ENCODE assay signal across 8 cellular contexts in the genomic region with DNA sequence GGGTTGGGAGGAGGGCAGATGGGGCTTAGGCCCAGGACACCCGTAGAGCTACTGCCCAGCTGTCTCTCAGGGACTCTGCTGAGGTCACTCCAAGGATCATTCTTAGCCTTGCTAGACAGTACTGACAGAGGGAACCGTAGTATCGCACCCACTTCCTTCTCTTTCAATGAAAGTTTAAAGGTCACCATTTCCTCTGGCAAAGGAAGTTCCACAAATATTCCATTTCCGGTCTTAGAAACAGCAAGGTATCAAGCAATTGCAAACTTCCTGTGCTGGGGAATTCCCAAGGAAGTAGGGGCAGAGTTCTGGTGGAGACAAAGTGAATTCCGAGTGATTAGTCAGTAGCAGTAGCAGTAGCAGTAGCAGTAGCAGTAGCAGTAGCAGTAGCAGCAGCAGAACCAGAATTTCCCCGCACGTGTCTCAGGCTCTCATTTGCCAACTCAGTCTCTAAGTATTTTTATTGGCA. TPM values are rescaled to one million over a fixed set of nuclear protein-coding genes. Genes with fewer than 3 reads are reported as not detected.
DNase-seq lines count a peak whose midpoint lies in the region; ATAC-seq and TF ChIP-seq lines count a peak whose summit lies in the region.

No MANE protein-coding gene starts in this region.

- H3K36me3 ChIP-seq in IMR-90 (ENCODE audit: control insufficient read depth, insufficient read depth, low read length) (no peaks in the 10 kb centered on the region), Karpas-422 (ENCODE audit: insufficient read depth, low read length) (no peaks in the 10 kb centered on the region)

- no peak overlapping the region for H3K9ac ChIP-seq in IMR-90 (ENCODE audit: low read depth, low read length)
- H3K9ac ChIP-seq in Karpas-422 (ENCODE audit: low read length), result no peak overlapping the region

- H2BK5ac ChIP-seq in IMR-90 (ENCODE audit: low read depth, low read length, poor library complexity, severe bottlenecking), result peak overlapping the region; percentile 91

- intact Hi-C loops in IMR-90 (cut with micrococcal nuclease), result no loop called here
- intact Hi-C loops in posterior cingulate gyrus (cut with DNase I), result no loop called here

- H3K23ac ChIP-seq in IMR-90 (ENCODE audit: low read depth, low read length), result peak overlapping the region; percentile 69

- peak; percentile 63 for ATAC-seq in IMR-90 (ENCODE audit: low read depth)
- peak; percentile 33 to 75 for ATAC-seq in natural killer cell treated with Interleukin-12 subunit alpha and Interleukin-12 subunit beta and Interleukin-15 and Interleukin-18, amount 100 ng/mL, for 72 hours
- ATAC-seq in GM19455 (IDR thresholded peaks at IDR 0.05; ENCODE audit: unreplicated experiment), result no peak
- no peak for ATAC-seq in HG02840 (IDR thresholded peaks at IDR 0.05; ENCODE audit: low FRiP score, unreplicated experiment)

- no peaks in the 10 kb centered on the region for H3K27me3 Mint-ChIP-seq in natural killer cell treated with Interleukin-12 subunit alpha and Interleukin-12 subunit beta and Interleukin-15 and Interleukin-18, amount 100 ng/mL, for 72 hours

- H3K27me3 ChIP-seq in IMR-90 (ENCODE audit: control insufficient read depth, insufficient read depth, low read length) (no peaks in the 10 kb centered on the region), Karpas-422 (ENCODE audit: low read length) (no peaks in the 10 kb centered on the region)

- peaks cover 4 to 9% of the 10 kb centered on the region in 2 experiments; a peak in 2 of 4 replicates for H3K79me1 ChIP-seq in IMR-90 (ENCODE audit: low read depth in 1 of 2, low read length in 2 of 2)

- H3K4me3 Mint-ChIP-seq in natural killer cell treated with Interleukin-12 subunit alpha and Interleukin-12 subunit beta and Interleukin-15 and Interleukin-18, amount 100 ng/mL, for 72 hours, result no peak overlapping the region

- TF ChIP-seq CTCF in IMR-90 (conservative IDR thresholded peaks at IDR 0.05; ENCODE audit: low read depth, low read length), result no peak
- TF ChIP-seq CTCF in cardiac fibroblast (IDR thresholded peaks at IDR 0.05; ENCODE audit: low read depth, low read length), result no peak

- no peaks in the 10 kb centered on the region for H3K9me2 ChIP-seq in Karpas-422 (replicated peaks; ENCODE audit: insufficient read depth, low read length)

- H3K4ac ChIP-seq in IMR-90 (ENCODE audit: low read depth, low read length), result peak overlapping the region; percentile 95

- H3K79me2 ChIP-seq in Karpas-422 (ENCODE audit: low read length), result no peaks in the 10 kb centered on the region

- peak; percentile 48; the same call in 1 of the 2 replicates for TF ChIP-seq POLR2A in IMR-90 (IDR thresholded peaks at IDR 0.05; ENCODE audit: low read depth, low read length)

- peak; percentile 95 for DNase-seq in EL
- peak; percentile 96 for DNase-seq in IMR-90
- peak; percentile 90 to 98 for DNase-seq in cardiac fibroblast (ENCODE audit: low read depth in 2 of 2)
- no peak for DNase-seq in natural killer cell treated with Interleukin-12 subunit alpha and Interleukin-12 subunit beta and Interleukin-15 and Interleukin-18, amount 100 ng/mL, for 72 hours (ENCODE audit: low spot score)
- DNase-seq in posterior cingulate gyrus, result no peak
- no peak for DNase-seq in Karpas-422

- H2AFZ ChIP-seq in IMR-90 (replicated peaks; ENCODE audit: low read length, poor library complexity) (peak overlapping the region; percentile 78), Karpas-422 (ENCODE audit: low read length) (no peak overlapping the region)

- H3K4me2 ChIP-seq in IMR-90 (ENCODE audit: low read depth, low read length) (no peak overlapping the region), Karpas-422 (ENCODE audit: low read depth, low read length, poor library complexity, severe bottlenecking) (no peak overlapping the region)

- H3K9me1 ChIP-seq in IMR-90 (ENCODE audit: insufficient read depth, low read length), result peaks cover 15% of the 10 kb centered on the region

- H3K27ac ChIP-seq in IMR-90 (ENCODE audit: insufficient read depth, low read length), result peak overlapping the region; percentile 69
- no peak overlapping the region for H3K27ac ChIP-seq in Karpas-422 (ENCODE audit: low read length)

- dilution Hi-C loops in IMR-90 (cut with HindIII; ENCODE audit: low sequenced_read_pairs, unreplicated experiment), result no loop called here

- peak overlapping the region; percentile 96 for H2BK20ac ChIP-seq in IMR-90 (ENCODE audit: low read depth, low read length)

- peak overlapping the region; percentile 88 for H3K14ac ChIP-seq in IMR-90 (replicated peaks; ENCODE audit: low read depth, low read length)

- H3K27ac Mint-ChIP-seq in natural killer cell treated with Interleukin-12 subunit alpha and Interleukin-12 subunit beta and Interleukin-15 and Interleukin-18, amount 100 ng/mL, for 72 hours, result peak overlapping the region; percentile 6 to 85

- H3K18ac ChIP-seq in IMR-90 (ENCODE audit: low read depth, low read length), result peak overlapping the region; percentile 92

- no peak for TF ChIP-seq RAD21 in IMR-90 (IDR thresholded peaks at IDR 0.05; ENCODE audit: low read length)

- peak overlapping the region; percentile 90 to 97 for H4K8ac ChIP-seq in IMR-90 (ENCODE audit: low read depth in 2 of 2, low read length in 2 of 2)

- H4K5ac ChIP-seq in IMR-90 (ENCODE audit: low read depth, low read length), result peak overlapping the region; percentile 99

- H3K4me1 Mint-ChIP-seq in natural killer cell treated with Interleukin-12 subunit alpha and Interleukin-12 subunit beta and Interleukin-15 and Interleukin-18, amount 100 ng/mL, for 72 hours (ENCODE audit: low read depth in 2 of 2), result peaks cover 17 to 38% of the 10 kb centered on the region in 2 donors

- peaks cover 3% of the 10 kb centered on the region for H3K9me3 Mint-ChIP-seq in natural killer cell treated with Interleukin-12 subunit alpha and Interleukin-12 subunit beta and Interleukin-15 and Interleukin-18, amount 100 ng/mL, for 72 hours

- H3K4me1 ChIP-seq in IMR-90 (ENCODE audit: control insufficient read depth, insufficient read depth, low read length) (peaks cover 18% of the 10 kb centered on the region), Karpas-422 (ENCODE audit: low read length) (no peaks in the 10 kb centered on the region)

- H4K20me1 ChIP-seq in IMR-90 (ENCODE audit: insufficient read depth, low read length), result no peaks in the 10 kb centered on the region
- H4K20me1 ChIP-seq in Karpas-422 (ENCODE audit: insufficient read depth, low read depth, low read length), result no peaks in the 10 kb centered on the region

- POLR2A ChIA-PET in IMR-90 (lab: Charles Lee; ENCODE audit: unreplicated experiment), result no interaction called here

- peak overlapping the region; percentile 95 for H4K91ac ChIP-seq in IMR-90 (ENCODE audit: insufficient read depth, low read depth, low read length)

- H2AK9ac ChIP-seq in IMR-90 (replicated peaks; ENCODE audit: low read depth, low read length, poor library complexity), result peak overlapping the region; percentile 81

- BruUV-seq in IMR-90 (replicated peaks; lab: Mats Ljungman, UMichigan), result no TSS peak

- in situ Hi-C loops in IMR-90 (cut with MboI; ENCODE audit: low sequenced_read_pairs), result no loop called here

- H3K9me3 ChIP-seq in IMR-90 (ENCODE audit: control insufficient read depth, insufficient read depth, low read length) (no peaks in the 10 kb centered on the region), Karpas-422 (ENCODE audit: low read length) (no peaks in the 10 kb centered on the region)

- H3K36me3 Mint-ChIP-seq in natural killer cell treated with Interleukin-12 subunit alpha and Interleukin-12 subunit beta and Interleukin-15 and Interleukin-18, amount 100 ng/mL, for 72 hours, result peaks cover 9% of the 10 kb centered on the region

- 56% methylated on average over 2 of the region's 7 CpGs; no CpG with 5 or more reads in 1 of the 2 experiments for WGBS in IMR-90 (ENCODE audit: extremely low coverage in 2 of 2, insufficient read length in 1 of 2), 2 experiments

- H3K4me3 ChIP-seq in IMR-90 (ENCODE audit: insufficient read depth, low read depth, low read length) (no peak overlapping the region), cardiac fibroblast (replicated peaks in 1 of 2; ENCODE audit: low read depth in 2 of 2, low read length in 2 of 2) (no peak overlapping the region), Karpas-422 (ENCODE audit: low read length) (no peak overlapping the region)

- H2BK15ac ChIP-seq in IMR-90 (ENCODE audit: low read depth, low read length), result peak overlapping the region; percentile 84

- peak overlapping the region; percentile 68 for H3K56ac ChIP-seq in IMR-90 (ENCODE audit: extremely low read depth, insufficient read depth, low read length)

- CTCF ChIA-PET in IMR-90 (lab: Yijun Ruan, JAX), result interaction anchor here (0.5 to 1.5 kb wide), 3 partner anchors 10 to 130 kb away, joined by 4 to 6 read pairs (median 5); no protein-coding TSS in a partner anchor

- peak overlapping the region; percentile 92 for H2BK120ac ChIP-seq in IMR-90 (ENCODE audit: low read depth, low read length)

- H2AK5ac ChIP-seq in IMR-90 (ENCODE audit: low read depth, low read length), result peak overlapping the region; percentile 92

TF ChIP-seq in IMR-90, 13 proteins besides CTCF, POLR2A, EP300 and RAD21 (continues in another document):
- no peak for TF ChIP-seq RCOR1 (IDR thresholded peaks at IDR 0.05; ENCODE audit: insufficient replicate concordance, low read length)
- no peak for TF ChIP-seq MXI1 (IDR thresholded peaks at IDR 0.05; ENCODE audit: borderline replicate concordance, low read depth, low read length)

RNA-seq across cellular contexts. Expression of a gene that starts 24.7 kb away (rescaled TPM):
- total RNA-seq in IMR-90 (2012; rRNA removed), result 3.0 and 3.6 TPM in 2 replicates
- 3.2 and 4.4 TPM in 2 replicates for polyA plus RNA-seq in IMR-90 (2012; rRNA removed)
- 5.7 and 5.9 TPM in 2 replicates for polyA plus RNA-seq in IMR-90 (2012; cell fraction: cytosol; rRNA removed)
- polyA plus RNA-seq in IMR-90 (2012; cell fraction: nucleus; rRNA removed; ENCODE audit: low replicate concordance), result 5.4 and 17.9 TPM in 2 replicates
- total RNA-seq in natural killer cell treated with Interleukin-12 subunit alpha and Interleukin-12 subunit beta and Interleukin-15 and Interleukin-18, amount 100 ng/mL, for 72 hours, result 10 to 100 TPM in 1 of 2 donors, 1 to 10 TPM in 1; 1.8 to 12.0 TPM
- not detected in 2 replicates for total RNA-seq in Karpas-422 (2014; rRNA removed; shearing (Covaris generic); ENCODE audit: low replicate concordance)

RNA-seq across cellular contexts. Expression of a gene that starts 27.6 kb away (rescaled TPM):
- 0.83 and 1.1 TPM in 2 replicates for total RNA-seq in IMR-90 (2012; rRNA removed)
- 0.39 and 0.48 TPM in 2 replicates for polyA plus RNA-seq in IMR-90 (2012; rRNA removed)
- 0.05 and 0.30 TPM in 2 replicates for polyA plus RNA-seq in IMR-90 (2012; cell fraction: cytosol; rRNA removed)
- polyA plus RNA-seq in IMR-90 (2012; cell fraction: nucleus; rRNA removed; ENCODE audit: low replicate concordance), result 0.08 and 1.6 TPM in 2 replicates
- total RNA-seq in natural killer cell treated with Interleukin-12 subunit alpha and Interleukin-12 subunit beta and Interleukin-15 and Interleukin-18, amount 100 ng/mL, for 72 hours, result 10 to 100 TPM in 1 of 2 donors, under 1 TPM in 1; 0.25 to 12.3 TPM
- 0.15 TPM in 1 of 2 replicates, not detected in the other for total RNA-seq in Karpas-422 (2014; rRNA removed; shearing (Covaris generic); ENCODE audit: low replicate concordance)

RNA-seq across cellular contexts. Expression of a gene that starts 47.5 kb away (rescaled TPM):
- total RNA-seq in IMR-90 (2012; rRNA removed), result 9.9 and 13.3 TPM in 2 replicates
- polyA plus RNA-seq in IMR-90 (2012; rRNA removed), result 6.3 and 6.4 TPM in 2 replicates
- polyA plus RNA-seq in IMR-90 (2012; cell fraction: cytosol; rRNA removed), result 0.43 and 0.55 TPM in 2 replicates
- 0.50 and 2.0 TPM in 2 replicates for polyA plus RNA-seq in IMR-90 (2012; cell fraction: nucleus; rRNA removed; ENCODE audit: low replicate concordance)
- 10 to 100 TPM; 26.8 to 45.7 TPM for total RNA-seq in natural killer cell treated with Interleukin-12 subunit alpha and Interleukin-12 subunit beta and Interleukin-15 and Interleukin-18, amount 100 ng/mL, for 72 hours
- 8.9 and 17.0 TPM in 2 replicates for total RNA-seq in Karpas-422 (2014; rRNA removed; shearing (Covaris generic); ENCODE audit: low replicate concordance)

Comparison
In these comparisons a context has a peak if more than half of its experiments do, and no peak if none do; other contexts are left out.
1. DNase-seq: peak in EL (single experiment), IMR-90 (single experiment) and cardiac fibroblast (2 of 2); none in natural killer cell treated with Interleukin-12 subunit alpha and Interleukin-12 subunit beta and Interleukin-15 and Interleukin-18, amount 100 ng/mL, for 72 hours (single experiment), posterior cingulate gyrus (0 of 10) and Karpas-422 (single experiment).
2. ATAC-seq: peak in IMR-90 (single experiment) and natural killer cell treated with Interleukin-12 subunit alpha and Interleukin-12 subunit beta and Interleukin-15 and Interleukin-18, amount 100 ng/mL, for 72 hours (2 of 2); none in GM19455 (single experiment) and HG02840 (single experiment).